12 cellular contexts compared by ENCODE assay signal in genomic region chr19:34274284-34274826, GRCh38. TPM values are rescaled to one million over a fixed set of nuclear protein-coding genes. Genes with fewer than 3 reads are reported as not detected.
DNase-seq lines count a peak whose midpoint lies in the region; ATAC-seq, FAIRE-seq and TF ChIP-seq lines count a peak whose summit lies in the region.
"Had no signal": no experiment of that assay in that cellular context is flagged by ENCODE, and none has a peak within 500 bp of the region (broad histone marks: within the 10 kb centered on the region; RNA-seq: fewer than 3 reads in every experiment).

No MANE protein-coding gene starts in this region.

- H4K20me1 ChIP-seq in astrocyte (ENCODE audit: insufficient read depth, low read length) = no peaks in the 10 kb centered on the region

- intact Hi-C loops in activated naive CD4-positive, alpha-beta T cell treated with anti-CD3 and anti-CD28 coated beads for 36 hours (cut with micrococcal nuclease) = loop anchor here (5.0 kb wide), 1 partner anchor 1438 kb away; no protein-coding TSS in a partner anchor
- intact Hi-C loops in left lung (cut with DNase I) = loop anchor here in 1 of 2 donors (10.0 kb wide), 1 partner anchor 60 kb away; no protein-coding TSS in a partner anchor

- no peaks in the 10 kb centered on the region for H3K27me3 Mint-ChIP-seq in activated naive CD4-positive, alpha-beta T cell treated with anti-CD3 and anti-CD28 coated beads for 36 hours (ENCODE audit: low read depth)
- no peaks in the 10 kb centered on the region for H3K27me3 Mint-ChIP-seq in astrocyte (ENCODE audit: low read depth, unreplicated experiment)
- H3K27me3 Mint-ChIP-seq: activated naive CD8-positive, alpha-beta T cell treated with anti-CD3 and anti-CD28 coated beads, Interleukin-2, amount 50 U/mL, for 24 hours had no signal

- peak overlapping the region; percentile 84 for H3K4me2 ChIP-seq in astrocyte (ENCODE audit: low read length)

- H3K9ac ChIP-seq in astrocyte (ENCODE audit: low read length) = peak overlapping the region; percentile 83

- CTCF ChIA-PET in activated naive CD4-positive, alpha-beta T cell treated with anti-CD3 and anti-CD28 coated beads for 36 hours (lab: Charles Lee) = interaction anchor here (0.6 to 0.9 kb wide), 2 partner anchors 15 to 40 kb away, joined by 3 to 5 read pairs; no protein-coding TSS in a partner anchor

- H3K9me3 ChIP-seq in astrocyte (ENCODE audit: insufficient read depth, low read depth, low read length) (no peaks in the 10 kb centered on the region), left lung (no peaks in the 10 kb centered on the region), tibial nerve (no peaks in the 10 kb centered on the region)

- H3K4me3 Mint-ChIP-seq in activated naive CD4-positive, alpha-beta T cell treated with anti-CD3 and anti-CD28 coated beads for 36 hours = no peak overlapping the region
- peak overlapping the region; percentile 60 for H3K4me3 Mint-ChIP-seq in astrocyte (ENCODE audit: unreplicated experiment)
- H3K4me3 Mint-ChIP-seq: activated naive CD8-positive, alpha-beta T cell treated with anti-CD3 and anti-CD28 coated beads, Interleukin-2, amount 50 U/mL, for 24 hours had no signal

- TF ChIP-seq POLR2A in tibial nerve (IDR thresholded peaks at IDR 0.05) = no peak

- H3K36me3 ChIP-seq in astrocyte (ENCODE audit: insufficient read depth, low read length) = no peaks in the 10 kb centered on the region
- H3K36me3 ChIP-seq in left lung = no peaks in the 10 kb centered on the region
- peaks cover 0 to 9% (median 0%) of the 10 kb centered on the region in 3 donors for H3K36me3 ChIP-seq in tibial nerve

- DNase-seq in activated naive CD4-positive, alpha-beta T cell treated with anti-CD3 and anti-CD28 coated beads for 36 hours = no peak
- no peak for DNase-seq in activated naive CD4-positive, alpha-beta T cell treated with anti-CD3 and anti-CD28 coated beads, Interleukin-2, amount 50 U/mL, for 16 hours
- DNase-seq in astrocyte (ENCODE audit: low read depth) (peak; percentile 64), left lung (no peak), tibial nerve (ENCODE audit: low spot score in 2 of 2) (no peak)
- DNase-seq: activated naive CD8-positive, alpha-beta T cell treated with anti-CD3 and anti-CD28 coated beads, Interleukin-2, amount 50 U/mL, for 24 hours; NCI-H1930; RPMI8226 had no signal

- TF ChIP-seq EP300 in tibial nerve (IDR thresholded peaks at IDR 0.05) = no peak

- peak overlapping the region; percentile 32 for H3K27ac Mint-ChIP-seq in activated naive CD4-positive, alpha-beta T cell treated with anti-CD3 and anti-CD28 coated beads for 36 hours
- peak overlapping the region; percentile 75 for H3K27ac Mint-ChIP-seq in astrocyte (ENCODE audit: unreplicated experiment)
- H3K27ac Mint-ChIP-seq: activated naive CD8-positive, alpha-beta T cell treated with anti-CD3 and anti-CD28 coated beads, Interleukin-2, amount 50 U/mL, for 24 hours had no signal

- H2AFZ ChIP-seq in astrocyte (ENCODE audit: low read depth, low read length) = peak overlapping the region; percentile 8

- H3K9me3 Mint-ChIP-seq in activated naive CD4-positive, alpha-beta T cell treated with anti-CD3 and anti-CD28 coated beads for 36 hours = peaks cover 2% of the 10 kb centered on the region
- H3K9me3 Mint-ChIP-seq in astrocyte (ENCODE audit: unreplicated experiment) = no peaks in the 10 kb centered on the region

- peak; percentile 17 for FAIRE-seq in astrocyte (lab: Jason Lieb, UNC)

- H3K4me3 ChIP-seq in astrocyte (ENCODE audit: insufficient read depth, low read depth, low read length) = peak overlapping the region; percentile 37
- no peak overlapping the region for H3K4me3 ChIP-seq in left lung
- no peak overlapping the region for H3K4me3 ChIP-seq in tibial nerve

- peaks cover 75% of the 10 kb centered on the region for H3K79me2 ChIP-seq in astrocyte (ENCODE audit: insufficient read depth, low read length)

- H3K4me1 ChIP-seq in astrocyte (ENCODE audit: insufficient read depth, low read length) (peaks cover 43% of the 10 kb centered on the region), left lung (peaks cover 14 to 34% of the 10 kb centered on the region in 2 donors), tibial nerve (peaks cover 0 to 58% (median 29%) of the 10 kb centered on the region in 4 donors)

- H3K36me3 Mint-ChIP-seq in activated naive CD4-positive, alpha-beta T cell treated with anti-CD3 and anti-CD28 coated beads for 36 hours (ENCODE audit: low read depth) = peaks cover 4% of the 10 kb centered on the region
- peaks cover 4% of the 10 kb centered on the region for H3K36me3 Mint-ChIP-seq in astrocyte (ENCODE audit: low read depth, unreplicated experiment)

- WGBS in tibial nerve, 2 donors = 67 to 76% methylated on average over 7 of the region's 7 CpGs

- TF ChIP-seq CTCF in astrocyte (IDR thresholded peaks at IDR 0.05; ENCODE audit: insufficient read depth, low read depth, low read length) = no peak
- no peak for TF ChIP-seq CTCF in left lung (IDR thresholded peaks at IDR 0.05)
- TF ChIP-seq CTCF in tibial nerve (IDR thresholded peaks at IDR 0.05) = no peak

- H3K27ac ChIP-seq in astrocyte (ENCODE audit: low read depth, low read length) (peak overlapping the region; percentile 96), left lung (peak overlapping the region; percentile 37 to 51), tibial nerve (peak overlapping the region in 3 of 4 donors; percentile 1 to 65 (median 60))

- peaks cover 72% of the 10 kb centered on the region for H3K4me1 Mint-ChIP-seq in activated naive CD4-positive, alpha-beta T cell treated with anti-CD3 and anti-CD28 coated beads for 36 hours (ENCODE audit: low read depth)
- H3K4me1 Mint-ChIP-seq in astrocyte (ENCODE audit: low read depth, unreplicated experiment) = peaks cover 32% of the 10 kb centered on the region

- peak; percentile 32 for ATAC-seq in left lung
- no peak for ATAC-seq in GM18502 (IDR thresholded peaks at IDR 0.05; ENCODE audit: poor library complexity, unreplicated experiment)
- no peak for ATAC-seq in GM18517 (IDR thresholded peaks at IDR 0.05; ENCODE audit: unreplicated experiment)
- no peak for ATAC-seq in GM21619 (IDR thresholded peaks at IDR 0.05; ENCODE audit: unreplicated experiment)
- ATAC-seq: activated naive CD8-positive, alpha-beta T cell treated with anti-CD3 and anti-CD28 coated beads, Interleukin-2, amount 50 U/mL, for 24 hours; sciatic nerve had no signal

- H3K27me3 ChIP-seq in astrocyte (ENCODE audit: insufficient read depth, low read length) (no peaks in the 10 kb centered on the region), left lung (no peaks in the 10 kb centered on the region), tibial nerve (no peaks in the 10 kb centered on the region)

RNA-seq across cellular contexts. Expression of gene GARRE1, which starts 20.0 kb away (rescaled TPM):
- 10 to 100 TPM; 13.2 to 16.2 TPM for total RNA-seq in activated naive CD4-positive, alpha-beta T cell treated with anti-CD3 and anti-CD28 coated beads for 36 hours
- total RNA-seq in astrocyte (20.1 and 23.8 TPM in 2 replicates), left lung (10 to 100 TPM; 26.2 to 26.7 TPM), tibial nerve (10 to 100 TPM; 21.6 to 35.4 (median 30.9) TPM)

Comparison
In these comparisons a context has a peak if more than half of its experiments do, and no peak if none do; other contexts are left out.
1. H3K27ac ChIP-seq: peak in every context shown above with its lines; median percentile 96 in astrocyte; 60 in tibial nerve; 44 in left lung.